13 cellular contexts compared by ENCODE assay signal in genomic region chr7:22117222-22117621, GRCh38.
"Had no signal": no experiment of that assay in that cellular context is flagged by ENCODE, and none has a peak within 500 bp of the region (broad histone marks: within the 10 kb centered on the region; RNA-seq: fewer than 3 reads in every experiment).

No MANE protein-coding gene starts in this region.

- H3K9me3 Mint-ChIP-seq: activated T-helper 1 cell treated with anti-CD3 and anti-CD28 coated beads, Interleukin-12 subunit alpha, Interleukin-12 subunit beta, Interleukin-2, Interleukin-4 antibody, amounts not matched to agents 30 ng/mL and 10 ng/mL and 1 ng/mL, durations not matched to agents 14 hours and 24 hours and 36 hours; memory B cell; nephron progenitor cell; type B pancreatic cell had no signal

- DNase-seq: activated CD4-positive, CD25-positive, alpha-beta regulatory T cell; activated naive CD4-positive, alpha-beta T cell treated with Interleukin-2 at 50 U/mL for 16 hours; foreskin melanocyte; heart left ventricle; left ventricle myocardium inferior; nephron progenitor cell; sigmoid colon; stimulated activated CD4-positive, alpha-beta T cell treated with anti-CD3 and anti-CD28 coated beads, Interleukin-12 subunit alpha, Interleukin-12 subunit beta, amount 100 ng/mL, for 4 hours; stimulated activated CD4-positive, alpha-beta T cell treated with anti-CD3 and anti-CD28 coated beads, Interleukin-4, amount 100 ng/mL, for 1 hour; T-helper 17 cell had no signal

- ATAC-seq: heart left ventricle, T-helper 17 cell had no signal

- H3K36me3 Mint-ChIP-seq: memory B cell had no signal

- H3K27me3 Mint-ChIP-seq: memory B cell, type B pancreatic cell had no signal

- H3K27ac Mint-ChIP-seq: activated T-helper 1 cell treated with anti-CD3 and anti-CD28 coated beads, Interleukin-12 subunit alpha, Interleukin-12 subunit beta, Interleukin-2, Interleukin-4 antibody, amounts not matched to agents 30 ng/mL and 10 ng/mL and 1 ng/mL, durations not matched to agents 14 hours and 24 hours and 36 hours; memory B cell; nephron progenitor cell; T-helper 17 cell; type B pancreatic cell had no signal

- H3K4me3 Mint-ChIP-seq: activated T-helper 1 cell treated with anti-CD3 and anti-CD28 coated beads, Interleukin-12 subunit alpha, Interleukin-12 subunit beta, Interleukin-2, Interleukin-4 antibody, amounts not matched to agents 30 ng/mL and 10 ng/mL and 1 ng/mL, durations not matched to agents 14 hours and 24 hours and 36 hours; memory B cell; nephron progenitor cell; T-helper 17 cell; type B pancreatic cell had no signal
